8 cellular contexts compared by ENCODE assay signal in the genomic region with DNA sequence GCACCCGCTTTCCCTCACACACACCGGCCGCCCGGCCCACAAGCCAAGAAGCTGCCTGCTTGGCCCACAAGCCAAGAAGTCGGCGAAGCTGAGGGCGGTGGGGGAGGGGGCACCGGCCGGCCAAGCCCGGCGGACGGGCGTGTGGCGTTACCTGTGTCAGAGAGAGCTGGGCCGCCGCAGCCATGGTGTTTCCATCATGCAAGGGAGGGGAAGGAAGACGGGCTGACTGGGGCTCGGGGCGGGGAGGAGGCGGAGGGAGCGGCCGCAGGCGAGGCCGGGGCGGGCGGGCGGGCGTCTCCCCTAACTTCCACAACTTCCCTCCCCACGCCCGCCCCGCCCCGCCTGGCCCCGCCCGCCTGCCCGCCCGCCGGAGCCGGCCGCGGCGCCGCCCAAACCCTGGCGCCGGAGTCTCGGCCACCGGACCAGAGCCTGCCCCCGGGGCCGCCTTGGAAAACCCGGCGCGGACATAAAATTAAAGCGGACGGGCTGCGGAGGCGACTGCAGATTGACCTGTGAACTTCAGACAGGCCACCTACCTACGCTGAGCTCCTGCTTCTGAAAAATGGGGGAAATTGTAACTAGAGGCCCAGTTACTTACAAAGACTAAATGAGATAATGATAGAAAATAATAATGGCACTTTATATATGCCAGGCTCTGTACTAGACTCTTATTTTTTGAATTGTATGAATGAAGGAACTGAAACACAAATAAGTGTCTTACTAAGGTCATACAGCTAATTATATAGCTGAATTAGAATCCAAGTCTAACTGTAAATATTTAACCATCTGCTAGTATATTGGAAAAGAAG. TPM values are rescaled to one million over a fixed set of nuclear protein-coding genes. Genes with fewer than 3 reads are reported as not detected.
DNase-seq lines count a peak whose midpoint lies in the region; ATAC-seq and TF ChIP-seq lines count a peak whose summit lies in the region.

A gene (minus strand): TSS at position 219 of the 809 bp plus-strand sequence. CDS start 35 bp downstream, at position 184.

- DNase-seq in AG09309 (ENCODE audit: low read depth): no peak
- peak; percentile 89 for DNase-seq in NCI-H510A treated with DMSO at 0.1 percent for 48 hours (lab: John Stamatoyannopoulos, UW)
- DNase-seq in activated CD4-positive, alpha-beta T cell treated with anti-CD3 and anti-CD28 coated beads, Interleukin-2, amount 50 U/mL, for 1 hour: peak; percentile 84
- DNase-seq in cortex of kidney (lab: John Stamatoyannopoulos, UW): peak; percentile 42
- peak; percentile 92 to 93 for DNase-seq in left colon
- peak; percentile 78 to 91 for DNase-seq in stimulated activated CD4-positive, alpha-beta T cell treated with anti-CD3 and anti-CD28 coated beads, Interleukin-1b, Interleukin-23, amount 100 ng/mL, for 4 hours (ENCODE audit: low read depth in 2 of 2)

- peak; percentile 58 for ATAC-seq in GM18909 (IDR thresholded peaks at IDR 0.05; ENCODE audit: poor library complexity, unreplicated experiment)
- peak; percentile 45 for ATAC-seq in HG03159 (IDR thresholded peaks at IDR 0.05; ENCODE audit: unreplicated experiment)
- ATAC-seq in left colon: peak; percentile 69

- no peak for TF ChIP-seq CTCF in AG09309 (IDR thresholded peaks at IDR 0.05; ENCODE audit: control insufficient read depth, insufficient read depth, low read depth, low read length, missing control alignments)

- intact Hi-C loops in left colon (cut with DNase I, micrococcal nuclease): no loop called here

- peak within 1 kb of the TSS; percentile 94 for H3K4me3 ChIP-seq in AG09309 (ENCODE audit: control insufficient read depth, low read depth, low read length)

RNA-seq across cellular contexts. Expression of the gene that starts here (rescaled TPM):
- total RNA-seq in left colon: 10 to 100 TPM; 48.7 to 55.6 TPM
